12 cellular contexts compared by ENCODE assay signal in genomic region chr2:241112592-241112991, GRCh38. TPM values are rescaled to one million over a fixed set of nuclear protein-coding genes. Genes with fewer than 3 reads are reported as not detected.
DNase-seq lines count a peak whose midpoint lies in the region; ATAC-seq and TF ChIP-seq lines count a peak whose summit lies in the region.
"Had no signal": no experiment of that assay in that cellular context is flagged by ENCODE, and none has a peak within 500 bp of the region (broad histone marks: within the 10 kb centered on the region; RNA-seq: fewer than 3 reads in every experiment).

No MANE protein-coding gene starts in this region.

- no peaks in the 10 kb centered on the region for H3K27me3 ChIP-seq in gastroesophageal sphincter
- H3K27me3 ChIP-seq: stomach had no signal

- peak overlapping the region; percentile 53 for H3K4me3 Mint-ChIP-seq in activated naive CD4-positive, alpha-beta T cell treated with anti-CD3 and anti-CD28 coated beads, Interleukin-2, amount 50 U/mL, for 24 hours

- H3K4me1 Mint-ChIP-seq in activated naive CD4-positive, alpha-beta T cell treated with anti-CD3 and anti-CD28 coated beads, Interleukin-2, amount 50 U/mL, for 24 hours: peaks cover 43% of the 10 kb centered on the region

- no peak for TF ChIP-seq EP300 in gastroesophageal sphincter (IDR thresholded peaks at IDR 0.05)

- CTCF ChIA-PET in HEK293T (lab: Yijun Ruan, JAX): no interaction called here

- no peak overlapping the region for H3K4me3 ChIP-seq in gastroesophageal sphincter
- H3K4me3 ChIP-seq: stomach had no signal

- WGBS in gastroesophageal sphincter (ENCODE audit: low coverage in 1 of 2), 2 donors: 76 to 79% methylated on average over 2 to 8 of the region's 8 CpGs

- H3K36me3 Mint-ChIP-seq in activated naive CD4-positive, alpha-beta T cell treated with anti-CD3 and anti-CD28 coated beads, Interleukin-2, amount 50 U/mL, for 24 hours: peaks cover 13% of the 10 kb centered on the region

- TF ChIP-seq CTCF in GM13976 (IDR thresholded peaks at IDR 0.05; ENCODE audit: borderline replicate concordance, control extremely low read depth, extremely low read depth, insufficient read depth, missing control alignments) (no peak), gastroesophageal sphincter (IDR thresholded peaks at IDR 0.05) (no peak)

- H3K27me3 Mint-ChIP-seq in activated naive CD4-positive, alpha-beta T cell treated with anti-CD3 and anti-CD28 coated beads, Interleukin-2, amount 50 U/mL, for 24 hours: no peaks in the 10 kb centered on the region

- H3K9me3 Mint-ChIP-seq in activated naive CD4-positive, alpha-beta T cell treated with anti-CD3 and anti-CD28 coated beads, Interleukin-2, amount 50 U/mL, for 24 hours: no peaks in the 10 kb centered on the region

- in situ Hi-C loops in GM13976 (cut with MboI; ENCODE audit: low sequenced_read_pairs, unreplicated experiment): no loop called here

- no peak for TF ChIP-seq POLR2A in gastroesophageal sphincter (IDR thresholded peaks at IDR 0.05)

- H3K4me1 ChIP-seq in gastroesophageal sphincter: no peaks in the 10 kb centered on the region
- H3K4me1 ChIP-seq: stomach had no signal

- H3K27ac ChIP-seq in gastroesophageal sphincter: no peak overlapping the region
- H3K27ac ChIP-seq: stomach had no signal

- H3K36me3 ChIP-seq in gastroesophageal sphincter: no peaks in the 10 kb centered on the region

- no peaks in the 10 kb centered on the region for H3K9me3 ChIP-seq in gastroesophageal sphincter
- H3K9me3 ChIP-seq: stomach had no signal

- no peak for ATAC-seq in HG02938 (IDR thresholded peaks at IDR 0.05; ENCODE audit: unreplicated experiment)
- ATAC-seq in gastroesophageal sphincter: no peak

- peak overlapping the region; percentile 46 for H3K27ac Mint-ChIP-seq in activated naive CD4-positive, alpha-beta T cell treated with anti-CD3 and anti-CD28 coated beads, Interleukin-2, amount 50 U/mL, for 24 hours

- POLR2A ChIA-PET in HEK293T (lab: Yijun Ruan, JAX): no interaction called here

- peak; percentile 61 for DNase-seq in GM13976 (ENCODE audit: low spot score)
- peak; percentile 51 for DNase-seq in T follicular helper cell (ENCODE audit: low read depth)
- peak; percentile 13 to 34 for DNase-seq in stimulated activated CD8-positive, alpha-beta memory T cell treated with anti-CD3 and anti-CD28 coated beads, Interleukin-15, amount 100 ng/mL, for 4 hours (ENCODE audit: low read depth in 2 of 2)
- no peak for DNase-seq in HUDEP-2 (lab: John Stamatoyannopoulos, UW; ENCODE audit: unreplicated experiment in 76 of 76)
- DNase-seq in HEK293T (ENCODE audit: extremely low spot score): no peak
- DNase-seq: activated gamma-delta T cell treated with Interleukin-2 at 50 U/mL for 16 hours, cortex of kidney, OCI-M1, stomach had no signal

TF ChIP-seq in HEK293T, 16 proteins besides CTCF, POLR2A, EP300 and RAD21:
- TF ChIP-seq TARDBP (IDR thresholded peaks at IDR 0.05): no peak
- no peak for TF ChIP-seq ELF4 (IDR thresholded peaks at IDR 0.05)
- no peak for TF ChIP-seq ARNT (IDR thresholded peaks at IDR 0.05)

RNA-seq across cellular contexts. Expression of gene MTERF4, which starts 10.5 kb away (rescaled TPM):
- total RNA-seq in gastroesophageal sphincter: 10 to 100 TPM; 27.1 to 33.0 (median 32.1) TPM

RNA-seq across cellular contexts. Expression of gene PASK, which starts 36.7 kb away (rescaled TPM):
- 1 to 10 TPM; 1.6 to 6.5 (median 4.4) TPM for total RNA-seq in gastroesophageal sphincter

RNA-seq across cellular contexts. Expression of gene PPP1R7, which starts 37.7 kb away (rescaled TPM):
- total RNA-seq in gastroesophageal sphincter: 10 to 100 TPM; 62.3 to 90.7 (median 73.3) TPM

Comparison
In these comparisons a context has a peak if more than half of its experiments do, and no peak if none do; other contexts are left out.
1. DNase-seq: peak in GM13976 (single experiment), T follicular helper cell (single experiment) and stimulated activated CD8-positive, alpha-beta memory T cell treated with anti-CD3 and anti-CD28 coated beads, Interleukin-15, amount 100 ng/mL, for 4 hours (2 of 2); none in HUDEP-2 (0 of 76) and HEK293T (single experiment).